Comparison of ENCODE assay signal across 1 cellular context in the genomic region with DNA sequence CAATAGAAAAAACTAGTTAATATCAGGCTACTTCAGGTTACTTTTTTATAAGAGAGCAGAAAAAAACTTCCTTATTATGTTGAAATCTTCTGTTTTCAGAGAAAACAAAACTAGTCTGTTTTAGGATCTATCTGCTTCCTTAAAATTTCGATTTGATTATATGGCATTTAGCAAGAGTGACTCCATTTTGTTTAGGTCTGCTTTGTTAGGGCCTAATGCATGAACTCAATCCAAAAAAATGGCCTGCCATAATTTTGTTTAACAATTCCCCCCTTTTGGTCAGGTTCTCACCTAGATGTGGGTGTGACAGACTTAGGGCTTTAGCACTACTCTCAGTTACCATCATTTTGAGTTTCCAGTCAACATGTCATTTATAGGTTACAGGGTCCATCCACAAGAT.
TF ChIP-seq lines count a peak whose summit lies in the region.

No MANE protein-coding gene starts in this region.

TF ChIP-seq in K562, 482 proteins besides CTCF, POLR2A, EP300 and RAD21 (continued from another document):
- TF ChIP-seq ZNF197 (CRISPR knock-in tag; IDR thresholded peaks at IDR 0.05; ENCODE audit: low read depth): 0 out of 2 replicates have a peak, but pooled peaks have one; percentile 37
- no peak for TF ChIP-seq MYC (IDR thresholded peaks at IDR 0.05; ENCODE audit: low read depth, low read length)
- TF ChIP-seq MYC (CRISPR knock-in tag; IDR thresholded peaks at IDR 0.05; ENCODE audit: borderline replicate concordance, low read depth): peak; percentile 65; the same call in 1 of the 2 replicates
- peak; percentile 49; the same call in 1 of the 2 replicates for TF ChIP-seq HINFP (tag; conservative IDR thresholded peaks at IDR 0.05; ENCODE audit: low read depth)
- TF ChIP-seq, protein P1, sequence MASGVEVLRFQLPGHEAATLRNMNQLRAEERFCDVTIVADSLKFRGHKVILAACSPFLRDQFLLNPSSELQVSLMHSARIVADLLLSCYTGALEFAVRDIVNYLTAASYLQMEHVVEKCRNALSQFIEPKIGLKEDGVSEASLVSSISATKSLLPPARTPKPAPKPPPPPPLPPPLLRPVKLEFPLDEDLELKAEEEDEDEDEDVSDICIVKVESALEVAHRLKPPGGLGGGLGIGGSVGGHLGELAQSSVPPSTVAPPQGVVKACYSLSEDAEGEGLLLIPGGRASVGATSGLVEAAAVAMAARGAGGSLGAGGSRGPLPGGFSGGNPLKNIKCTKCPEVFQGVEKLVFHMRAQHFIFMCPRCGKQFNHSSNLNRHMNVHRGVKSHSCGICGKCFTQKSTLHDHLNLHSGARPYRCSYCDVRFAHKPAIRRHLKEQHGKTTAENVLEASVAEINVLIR (CRISPR knock-in tag; IDR thresholded peaks at IDR 0.05): peak; percentile 66; the same call in 1 of the 2 replicates
- peak; percentile 87; the same call in 1 of the 2 replicates for TF ChIP-seq ZNF561 (CRISPR knock-in tag; conservative IDR thresholded peaks at IDR 0.05)
- no peak for TF ChIP-seq OTX1 (CRISPR knock-in tag; IDR thresholded peaks at IDR 0.05)
- TF ChIP-seq ZNF76 (CRISPR knock-in tag; IDR thresholded peaks at IDR 0.05; ENCODE audit: borderline replicate concordance): peak; percentile 92
- 0 out of 2 replicates have a peak, but pooled peaks have one; percentile 47 for TF ChIP-seq TEAD2 (tag; IDR thresholded peaks at IDR 0.05)
- TF ChIP-seq ZNF3 (CRISPR knock-in tag; IDR thresholded peaks at IDR 0.05): peak; percentile 76; the same call in 1 of the 2 replicates
- peak; percentile 93 for TF ChIP-seq TSHZ1 (CRISPR knock-in tag; IDR thresholded peaks at IDR 0.05)
- peak; percentile 74; the same call in 1 of the 2 replicates for TF ChIP-seq CREB3 (tag; conservative IDR thresholded peaks at IDR 0.05; ENCODE audit: low read depth)
- TF ChIP-seq ZNF589 (CRISPR knock-in tag; IDR thresholded peaks at IDR 0.05; ENCODE audit: low read depth): peak; percentile 90; the same call in 1 of the 2 replicates
- no peak for TF ChIP-seq L3MBTL2 (IDR thresholded peaks at IDR 0.05)
- 0 out of 2 replicates have a peak, but pooled peaks have one; percentile 49 for TF ChIP-seq DIDO1 (tag; IDR thresholded peaks at IDR 0.05; ENCODE audit: low read depth)
- TF ChIP-seq, protein P2, sequence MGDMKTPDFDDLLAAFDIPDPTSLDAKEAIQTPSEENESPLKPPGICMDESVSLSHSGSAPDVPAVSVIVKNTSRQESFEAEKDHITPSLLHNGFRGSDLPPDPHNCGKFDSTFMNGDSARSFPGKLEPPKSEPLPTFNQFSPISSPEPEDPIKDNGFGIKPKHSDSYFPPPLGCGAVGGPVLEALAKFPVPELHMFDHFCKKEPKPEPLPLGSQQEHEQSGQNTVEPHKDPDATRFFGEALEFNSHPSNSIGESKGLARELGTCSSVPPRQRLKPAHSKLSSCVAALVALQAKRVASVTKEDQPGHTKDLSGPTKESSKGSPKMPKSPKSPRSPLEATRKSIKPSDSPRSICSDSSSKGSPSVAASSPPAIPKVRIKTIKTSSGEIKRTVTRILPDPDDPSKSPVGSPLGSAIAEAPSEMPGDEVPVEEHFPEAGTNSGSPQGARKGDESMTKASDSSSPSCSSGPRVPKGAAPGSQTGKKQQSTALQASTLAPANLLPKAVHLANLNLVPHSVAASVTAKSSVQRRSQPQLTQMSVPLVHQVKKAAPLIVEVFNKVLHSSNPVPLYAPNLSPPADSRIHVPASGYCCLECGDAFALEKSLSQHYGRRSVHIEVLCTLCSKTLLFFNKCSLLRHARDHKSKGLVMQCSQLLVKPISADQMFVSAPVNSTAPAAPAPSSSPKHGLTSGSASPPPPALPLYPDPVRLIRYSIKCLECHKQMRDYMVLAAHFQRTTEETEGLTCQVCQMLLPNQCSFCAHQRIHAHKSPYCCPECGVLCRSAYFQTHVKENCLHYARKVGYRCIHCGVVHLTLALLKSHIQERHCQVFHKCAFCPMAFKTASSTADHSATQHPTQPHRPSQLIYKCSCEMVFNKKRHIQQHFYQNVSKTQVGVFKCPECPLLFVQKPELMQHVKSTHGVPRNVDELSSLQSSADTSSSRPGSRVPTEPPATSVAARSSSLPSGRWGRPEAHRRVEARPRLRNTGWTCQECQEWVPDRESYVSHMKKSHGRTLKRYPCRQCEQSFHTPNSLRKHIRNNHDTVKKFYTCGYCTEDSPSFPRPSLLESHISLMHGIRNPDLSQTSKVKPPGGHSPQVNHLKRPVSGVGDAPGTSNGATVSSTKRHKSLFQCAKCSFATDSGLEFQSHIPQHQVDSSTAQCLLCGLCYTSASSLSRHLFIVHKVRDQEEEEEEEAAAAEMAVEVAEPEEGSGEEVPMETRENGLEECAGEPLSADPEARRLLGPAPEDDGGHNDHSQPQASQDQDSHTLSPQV (IDR thresholded peaks at IDR 0.05): peak; percentile 93
- peak; percentile 61; the same call in 1 of the 2 replicates for TF ChIP-seq ZNF175 (CRISPR knock-in tag; IDR thresholded peaks at IDR 0.05; ENCODE audit: low read depth)
- TF ChIP-seq, protein P3, sequence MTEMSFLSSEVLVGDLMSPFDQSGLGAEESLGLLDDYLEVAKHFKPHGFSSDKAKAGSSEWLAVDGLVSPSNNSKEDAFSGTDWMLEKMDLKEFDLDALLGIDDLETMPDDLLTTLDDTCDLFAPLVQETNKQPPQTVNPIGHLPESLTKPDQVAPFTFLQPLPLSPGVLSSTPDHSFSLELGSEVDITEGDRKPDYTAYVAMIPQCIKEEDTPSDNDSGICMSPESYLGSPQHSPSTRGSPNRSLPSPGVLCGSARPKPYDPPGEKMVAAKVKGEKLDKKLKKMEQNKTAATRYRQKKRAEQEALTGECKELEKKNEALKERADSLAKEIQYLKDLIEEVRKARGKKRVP (CRISPR knock-in tag; IDR thresholded peaks at IDR 0.05): peak; percentile 68; the same call in 1 of the 2 replicates
- TF ChIP-seq RBM14 (IDR thresholded peaks at IDR 0.05; ENCODE audit: borderline replicate concordance, insufficient read depth, low read depth, low read length): no peak
- TF ChIP-seq MEF2D (tag; conservative IDR thresholded peaks at IDR 0.05; ENCODE audit: low read depth): peak; percentile 74
- no peak for TF ChIP-seq ZNF707 (CRISPR knock-in tag; conservative IDR thresholded peaks at IDR 0.05)
- TF ChIP-seq BACH1 (tag; IDR thresholded peaks at IDR 0.05): peak; percentile 64
- TF ChIP-seq CREM (IDR thresholded peaks at IDR 0.05; ENCODE audit: low read depth): no peak
- TF ChIP-seq MAZ (CRISPR knock-in tag; conservative IDR thresholded peaks at IDR 0.05 in 1 of 2, IDR thresholded peaks at IDR 0.05 in 1 of 2): peak in 1 of 2 experiments; percentile 35; a peak in 1 of 4 replicates
- peak; percentile 46; the same call in 1 of the 2 replicates for TF ChIP-seq NFE2L1 (tag; IDR thresholded peaks at IDR 0.05; ENCODE audit: borderline replicate concordance, low read depth)
- TF ChIP-seq, protein P4, sequence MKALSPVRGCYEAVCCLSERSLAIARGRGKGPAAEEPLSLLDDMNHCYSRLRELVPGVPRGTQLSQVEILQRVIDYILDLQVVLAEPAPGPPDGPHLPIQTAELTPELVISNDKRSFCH (CRISPR knock-in tag; IDR thresholded peaks at IDR 0.05): peak; percentile 71; the same call in 1 of the 2 replicates
- TF ChIP-seq, protein P4 (tag; IDR thresholded peaks at IDR 0.05): peak; percentile 85
- peak; percentile 97 for TF ChIP-seq KLF6 (CRISPR knock-in tag; IDR thresholded peaks at IDR 0.05; ENCODE audit: borderline replicate concordance)
- TF ChIP-seq ZNF212 (CRISPR knock-in tag; IDR thresholded peaks at IDR 0.05): peak; percentile 87; the same call in 1 of the 2 replicates
- peak in 1 of 2 experiments; percentile 75; a peak in 2 of 4 replicates for TF ChIP-seq ZNF639 (CRISPR knock-in tag; conservative IDR thresholded peaks at IDR 0.05 in 1 of 2, IDR thresholded peaks at IDR 0.05 in 1 of 2)
- TF ChIP-seq FIP1L1 (IDR thresholded peaks at IDR 0.05; ENCODE audit: low read depth, low read length, poor library complexity, severe bottlenecking): no peak
- 0 out of 2 replicates have a peak, but pooled peaks have one; percentile 34 for TF ChIP-seq NFIX (CRISPR knock-in tag; IDR thresholded peaks at IDR 0.05; ENCODE audit: low read depth)
- peak; percentile 93 for TF ChIP-seq PTTG1 (tag; IDR thresholded peaks at IDR 0.05; ENCODE audit: low read depth)
- peak; percentile 90 for TF ChIP-seq HIVEP1 (CRISPR knock-in tag; IDR thresholded peaks at IDR 0.05)
- TF ChIP-seq, protein P5, sequence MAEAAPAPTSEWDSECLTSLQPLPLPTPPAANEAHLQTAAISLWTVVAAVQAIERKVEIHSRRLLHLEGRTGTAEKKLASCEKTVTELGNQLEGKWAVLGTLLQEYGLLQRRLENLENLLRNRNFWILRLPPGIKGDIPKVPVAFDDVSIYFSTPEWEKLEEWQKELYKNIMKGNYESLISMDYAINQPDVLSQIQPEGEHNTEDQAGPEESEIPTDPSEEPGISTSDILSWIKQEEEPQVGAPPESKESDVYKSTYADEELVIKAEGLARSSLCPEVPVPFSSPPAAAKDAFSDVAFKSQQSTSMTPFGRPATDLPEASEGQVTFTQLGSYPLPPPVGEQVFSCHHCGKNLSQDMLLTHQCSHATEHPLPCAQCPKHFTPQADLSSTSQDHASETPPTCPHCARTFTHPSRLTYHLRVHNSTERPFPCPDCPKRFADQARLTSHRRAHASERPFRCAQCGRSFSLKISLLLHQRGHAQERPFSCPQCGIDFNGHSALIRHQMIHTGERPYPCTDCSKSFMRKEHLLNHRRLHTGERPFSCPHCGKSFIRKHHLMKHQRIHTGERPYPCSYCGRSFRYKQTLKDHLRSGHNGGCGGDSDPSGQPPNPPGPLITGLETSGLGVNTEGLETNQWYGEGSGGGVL (CRISPR knock-in tag; IDR thresholded peaks at IDR 0.05): peak; percentile 79; the same call in 1 of the 2 replicates
- TF ChIP-seq ZFP1 (CRISPR knock-in tag; IDR thresholded peaks at IDR 0.05): peak; percentile 51; the same call in 1 of the 2 replicates
